Comparison of ENCODE assay signal across 10 cellular contexts in the genomic region with DNA sequence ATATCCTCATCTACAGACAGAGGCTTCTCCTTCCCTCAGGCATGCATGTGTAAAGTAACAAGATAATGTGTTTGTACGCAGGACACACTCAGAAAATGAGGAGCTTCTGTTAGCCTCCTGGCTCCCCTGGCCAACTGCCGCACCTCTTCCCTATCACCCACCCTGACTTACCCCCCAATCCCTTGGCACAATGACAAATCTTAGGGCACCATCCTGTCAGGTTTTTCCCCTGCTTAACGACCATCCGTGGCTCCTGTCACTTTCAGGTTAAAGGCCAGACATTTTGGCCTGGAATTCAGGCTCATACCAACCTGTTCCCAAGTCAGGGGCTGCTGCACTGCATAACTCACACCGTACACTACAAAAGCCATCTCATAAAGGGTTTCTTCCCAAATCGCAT. TPM values are rescaled to one million over a fixed set of nuclear protein-coding genes. Genes with fewer than 3 reads are reported as not detected.
DNase-seq lines count a peak whose midpoint lies in the region; ATAC-seq and TF ChIP-seq lines count a peak whose summit lies in the region.
"Had no signal": no experiment of that assay in that cellular context is flagged by ENCODE, and none has a peak within 500 bp of the region (broad histone marks: within the 10 kb centered on the region; RNA-seq: fewer than 3 reads in every experiment).

No MANE protein-coding gene starts in this region.

- WGBS in mesendoderm (ENCODE audit: extremely low coverage, insufficient coverage, low lambda C conversion rate): no CpG with 5 or more reads among the region's 6 CpGs

- no peak overlapping the region for H3K56ac ChIP-seq in mesendoderm (ENCODE audit: low read length)

- no peak overlapping the region for H2AK5ac ChIP-seq in mesendoderm (ENCODE audit: low read length)

- H3K4me2 ChIP-seq in mesendoderm (ENCODE audit: low read length): no peak overlapping the region

- H4K5ac ChIP-seq in mesendoderm (ENCODE audit: low read length): peak overlapping the region; percentile 49

- no peak overlapping the region for H3K18ac ChIP-seq in mesendoderm (ENCODE audit: low read length)

- H3K4me3 Mint-ChIP-seq in activated naive CD4-positive, alpha-beta T cell treated with anti-CD3 and anti-CD28 coated beads for 36 hours: peak overlapping the region; percentile 59

- no peak for ATAC-seq in activated naive CD4-positive, alpha-beta T cell treated with anti-CD3 and anti-CD28 coated beads, Interleukin-2, amount 50 U/mL, for 72 hours
- ATAC-seq in HG02840 (IDR thresholded peaks at IDR 0.05; ENCODE audit: low FRiP score, unreplicated experiment): no peak
- ATAC-seq: PC-3 had no signal

- no peaks in the 10 kb centered on the region for H3K9me3 ChIP-seq in tibial artery

- peak overlapping the region; percentile 82 for H3K27ac Mint-ChIP-seq in activated naive CD4-positive, alpha-beta T cell treated with anti-CD3 and anti-CD28 coated beads for 36 hours
- peak overlapping the region; percentile 79 to 81 for H3K27ac Mint-ChIP-seq in activated naive CD4-positive, alpha-beta T cell treated with anti-CD3 and anti-CD28 coated beads, Interleukin-2, amount 50 U/mL, for 72 hours

- no peaks in the 10 kb centered on the region for H3K79me2 ChIP-seq in mesendoderm (ENCODE audit: control insufficient read depth, insufficient read depth, low read length)

- peak overlapping the region; percentile 26 for H3K9ac ChIP-seq in mesendoderm (ENCODE audit: low read length)

- H3K4ac ChIP-seq in mesendoderm (ENCODE audit: low read depth, low read length): no peak overlapping the region

- H3K36me3 ChIP-seq in mesendoderm (ENCODE audit: control insufficient read depth, insufficient read depth, low read length) (no peaks in the 10 kb centered on the region), tibial artery (no peaks in the 10 kb centered on the region)

- H3K4me3 ChIP-seq in mesendoderm (ENCODE audit: low read length) (no peak overlapping the region), tibial artery (no peak overlapping the region)

- H3K4me1 Mint-ChIP-seq in activated naive CD4-positive, alpha-beta T cell treated with anti-CD3 and anti-CD28 coated beads for 36 hours (ENCODE audit: low read depth): peaks cover 71% of the 10 kb centered on the region

- CTCF ChIA-PET in activated naive CD4-positive, alpha-beta T cell treated with anti-CD3 and anti-CD28 coated beads for 36 hours (lab: Charles Lee): interaction anchor here (0.9 to 3.3 kb wide), 9 partner anchors 8 to 56 kb away, joined by 3 to 25 read pairs (median 6); a partner anchor contains a TSS

- H3K4me1 ChIP-seq in mesendoderm (ENCODE audit: control insufficient read depth, low read depth, low read length) (no peaks in the 10 kb centered on the region), tibial artery (peaks cover 0 to 53% (median 34%) of the 10 kb centered on the region in 4 donors)

- H3K9me3 Mint-ChIP-seq in activated naive CD4-positive, alpha-beta T cell treated with anti-CD3 and anti-CD28 coated beads for 36 hours: no peaks in the 10 kb centered on the region
- H3K9me3 Mint-ChIP-seq in activated naive CD4-positive, alpha-beta T cell treated with anti-CD3 and anti-CD28 coated beads, Interleukin-2, amount 50 U/mL, for 72 hours: no peaks in the 10 kb centered on the region

- H2BK5ac ChIP-seq in mesendoderm (ENCODE audit: low read length): no peak overlapping the region

- H3K36me3 Mint-ChIP-seq in activated naive CD4-positive, alpha-beta T cell treated with anti-CD3 and anti-CD28 coated beads for 36 hours (ENCODE audit: low read depth): peaks cover 37% of the 10 kb centered on the region
- H3K36me3 Mint-ChIP-seq in activated naive CD4-positive, alpha-beta T cell treated with anti-CD3 and anti-CD28 coated beads, Interleukin-2, amount 50 U/mL, for 72 hours: peaks cover 21 to 26% of the 10 kb centered on the region in 2 donors

- intact Hi-C loops in activated naive CD4-positive, alpha-beta T cell treated with anti-CD3 and anti-CD28 coated beads for 36 hours (cut with micrococcal nuclease): loop anchor here (10.0 kb wide), 1 partner anchor 240 kb away; a partner anchor contains a TSS
- intact Hi-C loops in tibial artery (cut with DNase I; ENCODE audit: low total_unique reads): no loop called here

- H3K27ac ChIP-seq in mesendoderm (ENCODE audit: low read depth, low read length) (no peak overlapping the region), tibial artery (peak overlapping the region; percentile 82 to 87)

- no peak overlapping the region for H2BK15ac ChIP-seq in mesendoderm (replicated peaks; ENCODE audit: low read depth)

- no peaks in the 10 kb centered on the region for H3K79me1 ChIP-seq in mesendoderm (ENCODE audit: low read length)

- H3K27me3 ChIP-seq in mesendoderm (ENCODE audit: insufficient read depth, low read length, poor library complexity) (no peaks in the 10 kb centered on the region), tibial artery (no peaks in the 10 kb centered on the region)

- H2BK120ac ChIP-seq in mesendoderm (ENCODE audit: low read depth, low read length): no peak overlapping the region

- H3K27me3 Mint-ChIP-seq in activated naive CD4-positive, alpha-beta T cell treated with anti-CD3 and anti-CD28 coated beads for 36 hours (ENCODE audit: low read depth): no peaks in the 10 kb centered on the region

- H4K8ac ChIP-seq in mesendoderm (ENCODE audit: low read depth, low read length): no peak overlapping the region

- H3K23ac ChIP-seq in mesendoderm (ENCODE audit: low read length): no peak overlapping the region

- TF ChIP-seq CTCF in tibial artery (IDR thresholded peaks at IDR 0.05): no peak

- DNase-seq in activated naive CD4-positive, alpha-beta T cell treated with anti-CD3 and anti-CD28 coated beads for 36 hours: no peak
- no peak for DNase-seq in activated naive CD4-positive, alpha-beta T cell treated with Interleukin-2 at 50 U/mL for 16 hours
- no peak for DNase-seq in activated naive CD4-positive, alpha-beta T cell treated with anti-CD3 and anti-CD28 coated beads, Interleukin-2, amount 50 U/mL, for 72 hours (ENCODE audit: low spot score in 2 of 2)
- peak; percentile 25 for DNase-seq in mesendoderm
- DNase-seq in tibial artery: no peak
- DNase-seq in DMS53 (lab: John Stamatoyannopoulos, UW): no peak
- no peak for DNase-seq in NCI-H1105 (lab: John Stamatoyannopoulos, UW)
- DNase-seq: occipital lobe, PC-3 had no signal

RNA-seq across cellular contexts. Expression of a gene that starts 7.4 kb away (rescaled TPM):
- 100 to 1,000 TPM; 107 to 118 TPM for total RNA-seq in activated naive CD4-positive, alpha-beta T cell treated with anti-CD3 and anti-CD28 coated beads for 36 hours
- total RNA-seq in activated naive CD4-positive, alpha-beta T cell treated with anti-CD3 and anti-CD28 coated beads, Interleukin-2, amount 50 U/mL, for 72 hours: 100 to 1,000 TPM; 165 to 174 TPM
- 9.6 TPM for polyA plus RNA-seq in mesendoderm (2013, experiment 1 of 2)
- polyA plus RNA-seq in mesendoderm (2013, experiment 2 of 2): 10.0 TPM
